Comparison of ENCODE assay signal across 28 cellular contexts in genomic region chr14:44613061-44613712, GRCh38.
"Had no signal": no experiment of that assay in that cellular context is flagged by ENCODE, and none has a peak within 500 bp of the region (broad histone marks: within the 10 kb centered on the region; RNA-seq: fewer than 3 reads in every experiment).

No MANE protein-coding gene starts in this region.

- H3K27me3 ChIP-seq: breast epithelium, foreskin keratinocyte, heart left ventricle, ovary, tibial artery, upper lobe of right lung had no signal

- DNase-seq: activated CD4-positive, alpha-beta memory T cell treated with anti-CD3 and anti-CD28 coated beads for 36 hours; activated CD4-positive, alpha-beta T cell treated with anti-CD3 and anti-CD28 coated beads for 4 hours; activated CD8-positive, alpha-beta memory T cell treated with anti-CD3 and anti-CD28 coated beads, Interleukin-2, amount 50 U/mL, for 4 hours; activated naive CD8-positive, alpha-beta T cell treated with anti-CD3 and anti-CD28 coated beads, Interleukin-2, amount 50 U/mL, for 24 hours; activated T-cell treated with anti-CD3 and anti-CD28 coated beads, Interleukin-2, amount 50 U/mL, for 24 hours; amygdala; endodermal cell; foreskin keratinocyte; heart left ventricle; hypothalamus; immature natural killer cell; kidney; left colon; naive thymus-derived CD4-positive, alpha-beta T cell; ovary; retina; stimulated activated CD4-positive, alpha-beta T cell treated with anti-CD3 and anti-CD28 coated beads, Interleukin-4, amount 100 ng/mL, for 24 hours; stimulated activated naive CD8-positive, alpha-beta T cell treated with anti-CD3 and anti-CD28 coated beads, Interleukin-15, amount 100 ng/mL, for 72 hours; substantia nigra; T-helper 9 cell; tibial artery; upper lobe of right lung had no signal

- H3K36me3 ChIP-seq: breast epithelium, heart left ventricle, ovary, tibial artery, upper lobe of right lung had no signal

- H3K9me3 ChIP-seq: breast epithelium, heart left ventricle, ovary, tibial artery, upper lobe of right lung had no signal

- H3K4me3 ChIP-seq: breast epithelium, heart left ventricle, ovary, skin epidermis, tibial artery, upper lobe of right lung had no signal

- ATAC-seq: activated naive CD8-positive, alpha-beta T cell treated with anti-CD3 and anti-CD28 coated beads, Interleukin-2, amount 50 U/mL, for 24 hours; esophagus mucosa; foreskin keratinocyte; heart left ventricle; left colon; naive thymus-derived CD4-positive, alpha-beta T cell; sciatic nerve; stimulated activated memory B cell treated with anti-CD40 and anti-IgM and Interleukin-4, amounts not matched to agents 10 μg/mL and 1 μg/mL and 100 μg/mL, for 72 hours; stimulated activated naive CD8-positive, alpha-beta T cell treated with anti-CD3 and anti-CD28 coated beads, Interleukin-15, amount 100 ng/mL, for 72 hours; upper lobe of right lung had no signal

- H3K4me1 ChIP-seq: breast epithelium, foreskin keratinocyte, heart left ventricle, tibial artery, upper lobe of right lung had no signal

- H3K27ac ChIP-seq: breast epithelium, foreskin keratinocyte, heart left ventricle, ovary, skin epidermis, tibial artery, upper lobe of right lung, VCaP had no signal
